12 cellular contexts compared by ENCODE assay signal in the genomic region with DNA sequence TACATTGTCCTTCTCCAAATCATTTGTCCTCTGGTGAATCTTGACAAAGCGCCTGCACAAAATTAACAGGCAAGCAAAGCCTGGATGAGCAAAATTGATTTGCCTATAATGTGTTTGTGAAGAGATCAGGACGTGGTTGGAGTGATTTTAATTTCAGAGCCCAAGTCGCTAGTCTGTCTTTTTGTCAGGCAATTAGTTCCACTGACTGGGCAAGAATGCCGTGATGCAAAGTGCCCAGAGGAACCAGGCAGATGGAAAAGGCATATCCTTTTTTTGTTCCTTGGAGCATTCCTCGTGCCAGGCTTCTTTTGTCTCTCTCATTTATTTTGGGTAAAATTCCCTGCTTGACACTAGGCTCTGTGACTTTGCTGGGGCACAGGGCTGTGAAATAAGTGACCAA.
"Had no signal": no experiment of that assay in that cellular context is flagged by ENCODE, and none has a peak within 500 bp of the region (broad histone marks: within the 10 kb centered on the region; RNA-seq: fewer than 3 reads in every experiment).

No MANE protein-coding gene starts in this region.

- H3K4me3 Mint-ChIP-seq: activated naive CD4-positive, alpha-beta T cell treated with anti-CD3 and anti-CD28 coated beads for 36 hours; activated T-helper 1 cell treated with anti-CD3 and anti-CD28 coated beads, Interleukin-12 subunit alpha, Interleukin-12 subunit beta, Interleukin-2, Interleukin-4 antibody, amounts not matched to agents 30 ng/mL and 10 ng/mL and 1 ng/mL, durations not matched to agents 14 hours and 24 hours and 36 hours; memory B cell had no signal

- H3K36me3 ChIP-seq: left lung, pancreas, uterus had no signal

- H3K4me1 Mint-ChIP-seq: memory B cell had no signal

- H3K4me1 ChIP-seq: left lung, pancreas, uterus had no signal

- FAIRE-seq: endometrium, pancreas had no signal

- H3K9me3 Mint-ChIP-seq: activated T-helper 1 cell treated with anti-CD3 and anti-CD28 coated beads, Interleukin-12 subunit alpha, Interleukin-12 subunit beta, Interleukin-2, Interleukin-4 antibody, amounts not matched to agents 30 ng/mL and 10 ng/mL and 1 ng/mL, durations not matched to agents 14 hours and 24 hours and 36 hours; memory B cell had no signal

- H3K36me3 Mint-ChIP-seq: memory B cell had no signal

- DNase-seq: activated CD4-positive, alpha-beta T cell treated with anti-CD3 and anti-CD28 coated beads for 4 hours; activated naive CD4-positive, alpha-beta T cell treated with anti-CD3 and anti-CD28 coated beads for 36 hours; central memory CD4-positive, alpha-beta T cell; head of caudate nucleus; left lung; pancreas; uterus had no signal

- H3K9me3 ChIP-seq: pancreas, uterus had no signal

- H3K27ac Mint-ChIP-seq: activated naive CD4-positive, alpha-beta T cell treated with anti-CD3 and anti-CD28 coated beads for 36 hours; activated T-helper 1 cell treated with anti-CD3 and anti-CD28 coated beads, Interleukin-12 subunit alpha, Interleukin-12 subunit beta, Interleukin-2, Interleukin-4 antibody, amounts not matched to agents 30 ng/mL and 10 ng/mL and 1 ng/mL, durations not matched to agents 14 hours and 24 hours and 36 hours; memory B cell had no signal

- H3K27ac ChIP-seq: left lung, pancreas, skin epidermis, uterus had no signal

- H3K27me3 ChIP-seq: left lung, pancreas, uterus had no signal

- ATAC-seq: esophagus mucosa, left lung, pancreas had no signal

- H3K4me3 ChIP-seq: left lung, pancreas, skin epidermis, uterus had no signal
